In genomic region chr1:36352910-36353878, GRCh38 we compare ENCODE assay signal across 13 cellular contexts. TPM values are rescaled to one million over a fixed set of nuclear protein-coding genes. Genes with fewer than 3 reads are reported as not detected.
DNase-seq lines count a peak whose midpoint lies in the region; ATAC-seq and TF ChIP-seq lines count a peak whose summit lies in the region.
"Had no signal": no experiment of that assay in that cellular context is flagged by ENCODE, and none has a peak within 500 bp of the region (broad histone marks: within the 10 kb centered on the region; RNA-seq: fewer than 3 reads in every experiment).

No MANE protein-coding gene starts in this region.

- no peak overlapping the region for H3K4me3 Mint-ChIP-seq in activated naive CD4-positive, alpha-beta T cell treated with anti-CD3 and anti-CD28 coated beads, Interleukin-2, amount 10 ng/mL, durations not matched to agents 7 days and 5 days
- H3K4me3 Mint-ChIP-seq: stimulated activated naive CD8-positive, alpha-beta T cell treated with anti-CD3 and anti-CD28 coated beads, Interleukin-15, Interleukin-2, amounts not matched to agents 100 ng/mL and 50 ng/mL, for 24 hours had no signal

- H3K4me1 ChIP-seq in gastroesophageal sphincter (peaks cover 4 to 43% (median 19%) of the 10 kb centered on the region in 3 donors), thoracic aorta (ENCODE audit: control insufficient read depth in 1 of 2, low read depth in 2 of 2) (peaks cover 37 to 49% of the 10 kb centered on the region in 2 donors), transverse colon (peaks cover 4 to 31% (median 28%) of the 10 kb centered on the region in 4 donors)

- H3K4me1 Mint-ChIP-seq in activated naive CD4-positive, alpha-beta T cell treated with anti-CD3 and anti-CD28 coated beads, Interleukin-2, amount 10 ng/mL, durations not matched to agents 7 days and 5 days = peaks cover 33% of the 10 kb centered on the region

- no peak for ATAC-seq in gastroesophageal sphincter
- ATAC-seq in thoracic aorta (ENCODE audit: insufficient number of reproducible peaks, low FRiP score, low read depth) = no peak
- no peak for ATAC-seq in HG02840 (IDR thresholded peaks at IDR 0.05; ENCODE audit: low FRiP score, unreplicated experiment)
- ATAC-seq in left colon = no peak

- H3K27me3 ChIP-seq in gastroesophageal sphincter = no peaks in the 10 kb centered on the region
- H3K27me3 ChIP-seq in thoracic aorta (replicated peaks; ENCODE audit: insufficient read depth) = no peaks in the 10 kb centered on the region
- H3K27me3 ChIP-seq in transverse colon = no peaks in the 10 kb centered on the region

- H3K27ac Mint-ChIP-seq in activated naive CD4-positive, alpha-beta T cell treated with anti-CD3 and anti-CD28 coated beads, Interleukin-2, amount 10 ng/mL, durations not matched to agents 7 days and 5 days = peak overlapping the region; percentile 35
- H3K27ac Mint-ChIP-seq: stimulated activated naive CD8-positive, alpha-beta T cell treated with anti-CD3 and anti-CD28 coated beads, Interleukin-15, Interleukin-2, amounts not matched to agents 100 ng/mL and 50 ng/mL, for 24 hours had no signal

- in situ Hi-C loops in transverse colon (cut with MboI; ENCODE audit: low pct_ligation_motif_present in 1 of 4, low pct_unique_long_range_greater_than_20kb in 1 of 4, low sequenced_read_pairs in 3 of 4) = no loop called here

- H3K4me3 ChIP-seq in gastroesophageal sphincter (no peak overlapping the region), thoracic aorta (no peak overlapping the region), transverse colon (no peak overlapping the region)

- H3K27me3 Mint-ChIP-seq in activated naive CD4-positive, alpha-beta T cell treated with anti-CD3 and anti-CD28 coated beads, Interleukin-2, amount 10 ng/mL, durations not matched to agents 7 days and 5 days = no peaks in the 10 kb centered on the region
- H3K27me3 Mint-ChIP-seq: naive B cell; stimulated activated naive CD8-positive, alpha-beta T cell treated with anti-CD3 and anti-CD28 coated beads, Interleukin-15, Interleukin-2, amounts not matched to agents 100 ng/mL and 50 ng/mL, for 24 hours had no signal

- CTCF ChIA-PET in activated naive CD4-positive, alpha-beta T cell treated with anti-CD3 and anti-CD28 coated beads, Interleukin-2, amount 10 ng/mL, durations not matched to agents 7 days and 5 days (lab: Charles Lee) = interaction anchor here (1.4 to 7.1 kb wide), 4 partner anchors 10 to 67 kb away, joined by 3 to 67 read pairs (median 8); no protein-coding TSS in a partner anchor

- TF ChIP-seq EP300 in gastroesophageal sphincter (IDR thresholded peaks at IDR 0.05) (no peak), transverse colon (IDR thresholded peaks at IDR 0.05; ENCODE audit: low read depth) (no peak)

- no peaks in the 10 kb centered on the region for H3K9me3 Mint-ChIP-seq in activated naive CD4-positive, alpha-beta T cell treated with anti-CD3 and anti-CD28 coated beads, Interleukin-2, amount 10 ng/mL, durations not matched to agents 7 days and 5 days
- H3K9me3 Mint-ChIP-seq: naive B cell; stimulated activated naive CD8-positive, alpha-beta T cell treated with anti-CD3 and anti-CD28 coated beads, Interleukin-15, Interleukin-2, amounts not matched to agents 100 ng/mL and 50 ng/mL, for 24 hours had no signal

- intact Hi-C loops in transverse colon (cut with DNase I; ENCODE audit: low total_unique reads) = no loop called here
- intact Hi-C loops in left colon (cut with DNase I, micrococcal nuclease) = no loop called here

- H3K36me3 ChIP-seq in gastroesophageal sphincter = peaks cover 0 to 83% of the 10 kb centered on the region in 2 donors
- H3K36me3 ChIP-seq in thoracic aorta = peaks cover 32% of the 10 kb centered on the region
- H3K36me3 ChIP-seq in transverse colon = peaks cover 0 to 24% (median 9%) of the 10 kb centered on the region in 4 donors

- H3K36me3 Mint-ChIP-seq in activated naive CD4-positive, alpha-beta T cell treated with anti-CD3 and anti-CD28 coated beads, Interleukin-2, amount 10 ng/mL, durations not matched to agents 7 days and 5 days = peaks cover 29% of the 10 kb centered on the region

- DNase-seq in activated naive CD4-positive, alpha-beta T cell treated with anti-CD3 and anti-CD28 coated beads, Interleukin-2, amount 10 ng/mL, durations not matched to agents 7 days and 5 days = no peak
- DNase-seq in activated naive CD4-positive, alpha-beta T cell (lab: John Stamatoyannopoulos, UW) = no peak
- peak; percentile 70 for DNase-seq in amniotic epithelial cell (ENCODE audit: low read depth)
- DNase-seq in thoracic aorta (ENCODE audit: low spot score) = no peak
- no peak for DNase-seq in transverse colon
- no peak for DNase-seq in left colon
- DNase-seq: activated T-cell treated with anti-CD3 and anti-CD28 coated beads, Interleukin-2, amount 50 U/mL, for 1 hour; naive B cell; NCI-H1417 treated with DMSO at 0.1 percent for 48 hours; NK-92 treated with Interleukin-12 subunit alpha and Interleukin-12 subunit beta, amount 100 ng/mL, for 24 hours had no signal

- H3K27ac ChIP-seq in gastroesophageal sphincter (peak overlapping the region in 3 of 4 donors; percentile 20 to 76 (median 73)), thoracic aorta (peak overlapping the region; percentile 80 to 89), transverse colon (no peak overlapping the region)

- no peak for TF ChIP-seq POLR2A in gastroesophageal sphincter (IDR thresholded peaks at IDR 0.05)
- no peak for TF ChIP-seq POLR2A in transverse colon (IDR thresholded peaks at IDR 0.05)

- TF ChIP-seq CTCF in gastroesophageal sphincter (IDR thresholded peaks at IDR 0.05) (no peak), thoracic aorta (IDR thresholded peaks at IDR 0.05) (no peak), transverse colon (IDR thresholded peaks at IDR 0.05) (no peak)

- WGBS in gastroesophageal sphincter (ENCODE audit: low coverage in 1 of 2), 2 donors = 66 to 80% methylated on average over 1 to 3 of the region's 15 CpGs
- 86% methylated on average over 15 of the region's 15 CpGs; no CpG with 5 or more reads in 1 of the 2 donors for WGBS in transverse colon (ENCODE audit: low coverage in 1 of 2), 2 donors

- H3K9me3 ChIP-seq in gastroesophageal sphincter = no peaks in the 10 kb centered on the region
- no peaks in the 10 kb centered on the region for H3K9me3 ChIP-seq in thoracic aorta
- no peaks in the 10 kb centered on the region for H3K9me3 ChIP-seq in transverse colon

RNA-seq across cellular contexts. Expression of gene EVA1B, which starts 29.7 kb away (rescaled TPM):
- total RNA-seq in gastroesophageal sphincter (10 to 100 TPM; 42.0 to 68.7 (median 53.7) TPM), thoracic aorta (100 to 1,000 TPM; 107 to 189 TPM), transverse colon (10 to 100 TPM in 3 of 4 donors, 1 to 10 TPM in 1; 4.4 to 24.8 (median 10.4) TPM), left colon (1 to 10 TPM; 2.9 to 8.9 TPM)

RNA-seq across cellular contexts. Expression of gene STK40, which starts 32.5 kb away (rescaled TPM):
- total RNA-seq in gastroesophageal sphincter = 100 to 1,000 TPM in 1 of 4 donors, 10 to 100 TPM in 3; 39.2 to 127 (median 68.6) TPM
- 10 to 100 TPM; 60.3 to 61.5 TPM for total RNA-seq in thoracic aorta
- total RNA-seq in transverse colon = 100 to 1,000 TPM in 1 of 4 donors, 10 to 100 TPM in 3; 34.0 to 154 (median 44.3) TPM
- 10 to 100 TPM; 55.6 to 67.0 TPM for total RNA-seq in left colon

RNA-seq across cellular contexts. Expression of gene LSM10, which starts 44.5 kb away (rescaled TPM):
- total RNA-seq in gastroesophageal sphincter = 10 to 100 TPM; 39.5 to 50.2 (median 47.3) TPM
- 10 to 100 TPM; 14.4 to 34.4 TPM for total RNA-seq in thoracic aorta
- total RNA-seq in transverse colon = 10 to 100 TPM in 3 of 4 donors, not detected in 1; 25.4 to 59.8 (median 32.9) TPM
- total RNA-seq in left colon = 10 to 100 TPM; 24.1 to 24.2 TPM

RNA-seq across cellular contexts. Expression of gene SH3D21, which starts 47.0 kb away (rescaled TPM):
- total RNA-seq in gastroesophageal sphincter (1 to 10 TPM in 2 of 4 donors, under 1 TPM in 1, not detected in 1; 0.27 to 1.4 (median 1.3) TPM), thoracic aorta (1 to 10 TPM; 3.9 to 5.6 TPM), transverse colon (100 to 1,000 TPM in 1 of 4 donors, 10 to 100 TPM in 3; 12.7 to 143 (median 15.9) TPM), left colon (10 to 100 TPM; 14.6 to 30.6 TPM)

Comparison
In these comparisons a context has a peak if more than half of its experiments do, and no peak if none do; other contexts are left out.
1. H3K27ac ChIP-seq: peak in gastroesophageal sphincter (3 of 4) and thoracic aorta (2 of 2); none in transverse colon (0 of 4).